In the genomic region with DNA sequence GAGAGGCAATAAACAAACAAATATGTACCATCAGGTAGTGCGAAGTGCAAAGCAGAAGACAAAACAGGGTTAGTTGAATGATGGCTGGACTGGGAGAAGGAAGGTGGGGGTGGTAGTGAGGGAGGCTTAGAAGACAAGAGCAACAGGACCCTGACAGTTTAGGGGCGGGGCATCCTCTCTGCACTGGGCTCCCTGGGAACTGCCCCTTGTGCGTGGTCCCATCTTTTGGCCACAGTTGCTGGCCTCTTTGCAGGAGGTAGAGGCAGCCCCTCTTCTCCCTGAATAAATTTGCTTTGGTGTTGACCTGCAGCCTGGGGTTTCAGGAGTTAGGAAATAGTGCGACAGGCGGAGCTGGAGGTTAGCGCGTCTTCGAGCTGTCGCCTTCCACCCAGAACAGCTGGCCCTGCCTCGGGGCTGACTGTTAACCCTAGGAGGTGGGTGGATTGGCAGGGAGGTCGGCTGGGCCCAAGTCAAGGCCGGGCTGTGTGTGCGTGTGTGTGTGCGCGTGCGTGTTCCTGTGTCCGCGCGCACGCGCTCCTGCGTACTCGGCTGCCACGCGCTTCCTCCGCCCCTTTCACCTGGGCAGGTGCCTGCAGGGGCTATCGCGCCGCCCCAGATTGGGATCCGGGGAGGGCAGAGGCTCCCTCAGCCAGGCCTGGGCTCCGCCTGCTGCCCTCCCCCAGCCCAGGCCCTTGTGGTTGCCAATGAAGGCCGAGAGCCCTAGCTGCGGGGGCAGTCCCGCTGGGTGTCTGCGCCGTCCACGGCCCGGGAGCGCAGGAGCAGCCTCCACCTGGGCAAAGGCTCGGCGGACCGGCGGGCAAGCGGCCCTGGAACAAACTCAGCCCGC, we compare ENCODE assay signal across 8 cellular contexts.
DNase-seq lines count a peak whose midpoint lies in the region; ATAC-seq and TF ChIP-seq lines count a peak whose summit lies in the region.

No MANE protein-coding gene starts in this region.

- H3K4me3 ChIP-seq in mesodermal cell (ENCODE audit: extremely low read depth, insufficient read depth, low read length, poor library complexity, severe bottlenecking) (peak overlapping the region; percentile 38), upper lobe of left lung (peak overlapping the region in 3 of 4 donors; percentile 35 to 50 (median 46))

- intact Hi-C loops in activated CD4-positive, alpha-beta memory T cell treated with anti-CD3 and anti-CD28 coated beads for 36 hours (cut with micrococcal nuclease): no loop called here
- intact Hi-C loops in dendritic cell treated with granulocyte-macrophage colony-stimulating factor and Interleukin-4, amounts not matched to agents 40 ng/mL and 50 ng/mL, for 4 days (cut with micrococcal nuclease): no loop called here

- TF ChIP-seq POLR2A in upper lobe of left lung (IDR thresholded peaks at IDR 0.05): no peak

- POLR2A ChIA-PET in activated CD4-positive, alpha-beta memory T cell treated with anti-CD3 and anti-CD28 coated beads for 36 hours (lab: Charles Lee): no interaction called here
- POLR2A ChIA-PET in activated CD4-positive, alpha-beta memory T cell treated with anti-CD3 and anti-CD28 coated beads, Interleukin-2, amount 10 ng/mL, durations not matched to agents 7 days and 5 days (lab: Charles Lee): no interaction called here

- CTCF ChIA-PET in activated CD4-positive, alpha-beta memory T cell treated with anti-CD3 and anti-CD28 coated beads for 36 hours (lab: Charles Lee): no interaction called here
- CTCF ChIA-PET in activated CD4-positive, alpha-beta memory T cell treated with anti-CD3 and anti-CD28 coated beads, Interleukin-2, amount 10 ng/mL, durations not matched to agents 7 days and 5 days (lab: Charles Lee): no interaction called here

- no peaks in the 10 kb centered on the region for H3K9me3 ChIP-seq in mesodermal cell (ENCODE audit: control insufficient read depth, low read length)
- H3K9me3 ChIP-seq in upper lobe of left lung: no peaks in the 10 kb centered on the region

- H3K4me3 Mint-ChIP-seq in activated CD4-positive, alpha-beta memory T cell treated with anti-CD3 and anti-CD28 coated beads for 36 hours: peak overlapping the region; percentile 11
- no peak overlapping the region for H3K4me3 Mint-ChIP-seq in activated CD4-positive, alpha-beta memory T cell treated with anti-CD3 and anti-CD28 coated beads, Interleukin-2, amount 10 ng/mL, durations not matched to agents 7 days and 5 days
- H3K4me3 Mint-ChIP-seq in dendritic cell treated with granulocyte-macrophage colony-stimulating factor and Interleukin-4, amounts not matched to agents 40 ng/mL and 50 ng/mL, for 4 days: peak overlapping the region; percentile 49

- peaks cover 5% of the 10 kb centered on the region for H3K4me1 Mint-ChIP-seq in activated CD4-positive, alpha-beta memory T cell treated with anti-CD3 and anti-CD28 coated beads for 36 hours (ENCODE audit: low read depth)
- peaks cover 10% of the 10 kb centered on the region for H3K4me1 Mint-ChIP-seq in activated CD4-positive, alpha-beta memory T cell treated with anti-CD3 and anti-CD28 coated beads, Interleukin-2, amount 10 ng/mL, durations not matched to agents 7 days and 5 days
- peaks cover 16% of the 10 kb centered on the region for H3K4me1 Mint-ChIP-seq in dendritic cell treated with granulocyte-macrophage colony-stimulating factor and Interleukin-4, amounts not matched to agents 40 ng/mL and 50 ng/mL, for 4 days (ENCODE audit: low read depth)

- no peak overlapping the region for H3K27ac Mint-ChIP-seq in activated CD4-positive, alpha-beta memory T cell treated with anti-CD3 and anti-CD28 coated beads for 36 hours
- no peak overlapping the region for H3K27ac Mint-ChIP-seq in activated CD4-positive, alpha-beta memory T cell treated with anti-CD3 and anti-CD28 coated beads, Interleukin-2, amount 10 ng/mL, durations not matched to agents 7 days and 5 days
- no peak overlapping the region for H3K27ac Mint-ChIP-seq in dendritic cell treated with granulocyte-macrophage colony-stimulating factor and Interleukin-4, amounts not matched to agents 40 ng/mL and 50 ng/mL, for 4 days

- TF ChIP-seq CTCF in upper lobe of left lung (IDR thresholded peaks at IDR 0.05): no peak

- H3K27ac ChIP-seq in mesodermal cell (ENCODE audit: low read depth, low read length, severe bottlenecking) (no peak overlapping the region), upper lobe of left lung (peak overlapping the region in 1 of 4 donors; percentile 23)

- no peak for TF ChIP-seq EP300 in upper lobe of left lung (IDR thresholded peaks at IDR 0.05)

- no peaks in the 10 kb centered on the region for H3K36me3 ChIP-seq in mesodermal cell (ENCODE audit: control insufficient read depth, insufficient read depth, low read length)
- no peaks in the 10 kb centered on the region for H3K36me3 ChIP-seq in upper lobe of left lung

- peak; percentile 71 to 81 for ATAC-seq in upper lobe of left lung (ENCODE audit: low FRiP score in 2 of 2)
- no peak for ATAC-seq in GM19351 (IDR thresholded peaks at IDR 0.05; ENCODE audit: unreplicated experiment)

- H3K9me3 Mint-ChIP-seq in activated CD4-positive, alpha-beta memory T cell treated with anti-CD3 and anti-CD28 coated beads for 36 hours: no peaks in the 10 kb centered on the region
- H3K9me3 Mint-ChIP-seq in activated CD4-positive, alpha-beta memory T cell treated with anti-CD3 and anti-CD28 coated beads, Interleukin-2, amount 10 ng/mL, durations not matched to agents 7 days and 5 days: no peaks in the 10 kb centered on the region
- no peaks in the 10 kb centered on the region for H3K9me3 Mint-ChIP-seq in dendritic cell treated with granulocyte-macrophage colony-stimulating factor and Interleukin-4, amounts not matched to agents 40 ng/mL and 50 ng/mL, for 4 days

- no peak for DNase-seq in activated CD4-positive, alpha-beta memory T cell treated with anti-CD3 and anti-CD28 coated beads for 36 hours
- no peak for DNase-seq in activated CD4-positive, alpha-beta memory T cell treated with anti-CD3 and anti-CD28 coated beads, Interleukin-2, amount 10 ng/mL, durations not matched to agents 7 days and 5 days
- peak; percentile 75 to 88 for DNase-seq in upper lobe of left lung
- no peak for DNase-seq in activated CD8-positive, alpha-beta memory T cell treated with anti-CD3 and anti-CD28 coated beads, Interleukin-2, amount 50 U/mL, for 4 hours
- DNase-seq in NCI-H187 treated with DMSO at 0.1 percent for 48 hours (lab: John Stamatoyannopoulos, UW): no peak

- peaks cover 0 to 4% (median 0%) of the 10 kb centered on the region in 4 donors for H3K27me3 ChIP-seq in upper lobe of left lung

- H3K27me3 Mint-ChIP-seq in activated CD4-positive, alpha-beta memory T cell treated with anti-CD3 and anti-CD28 coated beads for 36 hours: peaks cover 27% of the 10 kb centered on the region
- peaks cover 48% of the 10 kb centered on the region for H3K27me3 Mint-ChIP-seq in activated CD4-positive, alpha-beta memory T cell treated with anti-CD3 and anti-CD28 coated beads, Interleukin-2, amount 10 ng/mL, durations not matched to agents 7 days and 5 days
- peaks cover 36% of the 10 kb centered on the region for H3K27me3 Mint-ChIP-seq in dendritic cell treated with granulocyte-macrophage colony-stimulating factor and Interleukin-4, amounts not matched to agents 40 ng/mL and 50 ng/mL, for 4 days

- H3K4me1 ChIP-seq in mesodermal cell (ENCODE audit: control insufficient read depth, insufficient read depth, low read length, poor library complexity, severe bottlenecking) (peaks cover 5% of the 10 kb centered on the region), upper lobe of left lung (peaks cover 5 to 9% (median 6%) of the 10 kb centered on the region in 4 donors)

- no peaks in the 10 kb centered on the region for H3K36me3 Mint-ChIP-seq in activated CD4-positive, alpha-beta memory T cell treated with anti-CD3 and anti-CD28 coated beads for 36 hours
- H3K36me3 Mint-ChIP-seq in activated CD4-positive, alpha-beta memory T cell treated with anti-CD3 and anti-CD28 coated beads, Interleukin-2, amount 10 ng/mL, durations not matched to agents 7 days and 5 days (ENCODE audit: low read depth): no peaks in the 10 kb centered on the region
- H3K36me3 Mint-ChIP-seq in dendritic cell treated with granulocyte-macrophage colony-stimulating factor and Interleukin-4, amounts not matched to agents 40 ng/mL and 50 ng/mL, for 4 days (ENCODE audit: low read depth): no peaks in the 10 kb centered on the region

- 13% methylated on average over 32 to 33 of the region's 45 CpGs for WGBS in mesodermal cell (ENCODE audit: insufficient coverage in 2 of 2), 2 experiments
- 16 to 27% methylated on average over 6 to 36 of the region's 45 CpGs for WGBS in upper lobe of left lung, 2 donors

Comparison
In these comparisons a context has a peak if more than half of its experiments do, and no peak if none do; other contexts are left out.
1. DNase-seq: peak in upper lobe of left lung (2 of 2); none in activated CD4-positive, alpha-beta memory T cell treated with anti-CD3 and anti-CD28 coated beads for 36 hours (single experiment), activated CD4-positive, alpha-beta memory T cell treated with anti-CD3 and anti-CD28 coated beads, Interleukin-2, amount 10 ng/mL, durations not matched to agents 7 days and 5 days (single experiment), activated CD8-positive, alpha-beta memory T cell treated with anti-CD3 and anti-CD28 coated beads, Interleukin-2, amount 50 U/mL, for 4 hours (single experiment) and NCI-H187 treated with DMSO at 0.1 percent for 48 hours (single experiment).